ENCODE assay signal across 1 cellular context in genomic region chr6:31541658-31542521, GRCh38.
A peak's percentile ranks its signal among the peaks of the same experiment; 100 is the strongest.
TF ChIP-seq lines count a peak whose summit lies in the region.

Gene DDX39B, minus strand, starts transcription at chr6:31542003. Its CDS starts 1,471 bp downstream, at chr6:31540532.

TF ChIP-seq in neural cell, 6 proteins besides CTCF, POLR2A, EP300 and RAD21 (continued from another document):
- peak; percentile 99 for TF ChIP-seq REST (IDR thresholded peaks at IDR 0.05; ENCODE audit: borderline replicate concordance)
